In genomic region chr2:72770879-72771461, GRCh38 we compare ENCODE assay signal across 7 cellular contexts. TPM values are rescaled to one million over a fixed set of nuclear protein-coding genes. Genes with fewer than 3 reads are reported as not detected.
DNase-seq lines count a peak whose midpoint lies in the region; ATAC-seq, FAIRE-seq and TF ChIP-seq lines count a peak whose summit lies in the region.

No MANE protein-coding gene starts in this region.

- H3K27me3 ChIP-seq in endothelial cell of umbilical vein (ENCODE audit: control insufficient read depth in 2 of 2, insufficient read depth in 2 of 2, low read length in 2 of 2) = no peaks in the 10 kb centered on the region

- BruUV-seq in endothelial cell of umbilical vein (replicated peaks; lab: Mats Ljungman, UMichigan) = no TSS peak

- no peaks in the 10 kb centered on the region for H4K20me1 ChIP-seq in endothelial cell of umbilical vein (replicated peaks; ENCODE audit: control insufficient read depth, extremely low read depth, insufficient read depth, low read length)

- intact Hi-C loops in endothelial cell of umbilical vein (cut with micrococcal nuclease) = loop anchor here (1.0 kb wide), 3 partner anchors 88 to 393 kb away; partner anchors contain the start of gene SPR

- CTCF ChIA-PET in endothelial cell of umbilical vein (lab: Charles Lee) = interaction anchor here (1.0 to 2.6 kb wide), 13 partner anchors 12 to 406 kb away, joined by 3 to 118 read pairs (median 6); partner anchors contain the start of gene SPR

- FAIRE-seq in endothelial cell of umbilical vein (lab: Jason Lieb, UNC) = peak; percentile 58

- no peak for TF ChIP-seq POLR2A in endothelial cell of umbilical vein (IDR thresholded peaks at IDR 0.05; ENCODE audit: low read depth, low read length)

- H3K4me2 ChIP-seq in endothelial cell of umbilical vein (ENCODE audit: insufficient read depth, low read length) = no peak overlapping the region

- POLR2A ChIA-PET in endothelial cell of umbilical vein (lab: Charles Lee) = no interaction called here

- H3K9me3 ChIP-seq in endothelial cell of umbilical vein (replicated peaks; ENCODE audit: control insufficient read depth, insufficient read depth, low read length) = no peaks in the 10 kb centered on the region

- peak; percentile 74 for ATAC-seq in HG03175 (IDR thresholded peaks at IDR 0.05; ENCODE audit: unreplicated experiment)

- dilution Hi-C loops in endothelial cell of umbilical vein (cut with MboI; ENCODE audit: extremely low pct_ligation_motif_present, low sequenced_read_pairs) = no loop called here

- no peaks in the 10 kb centered on the region for H3K79me2 ChIP-seq in endothelial cell of umbilical vein (ENCODE audit: control insufficient read depth, insufficient read depth, low read length)

- H3K9me1 ChIP-seq in endothelial cell of umbilical vein (replicated peaks; ENCODE audit: control insufficient read depth, extremely low read depth, insufficient read depth, low read length) = peaks cover 3% of the 10 kb centered on the region

- H3K4me1 ChIP-seq in endothelial cell of umbilical vein (ENCODE audit: control insufficient read depth, extremely low read depth, insufficient read depth, low read length) = no peaks in the 10 kb centered on the region

- H3K27ac ChIP-seq in endothelial cell of umbilical vein (ENCODE audit: insufficient read depth, low read depth, low read length) = no peak overlapping the region

- TF ChIP-seq CTCF in GM12872 (IDR thresholded peaks at IDR 0.05; ENCODE audit: insufficient read depth, low read depth, low read length) (peak; percentile 65), endothelial cell of umbilical vein (IDR thresholded peaks at IDR 0.05; ENCODE audit: extremely low read depth in 1 of 2, insufficient read depth in 1 of 2, low read depth in 1 of 2, low read length in 2 of 2) (peak; percentile 54 to 71)

- H3K9ac ChIP-seq in endothelial cell of umbilical vein (replicated peaks; ENCODE audit: extremely low read depth, insufficient read depth, low read length) = no peak overlapping the region

- H3K4me3 ChIP-seq in endothelial cell of umbilical vein (replicated peaks in 1 of 3; ENCODE audit: insufficient read depth in 1 of 3, low read depth in 1 of 3, low read length in 3 of 3) = no peak overlapping the region

- H2AFZ ChIP-seq in endothelial cell of umbilical vein (ENCODE audit: low read depth, low read length) = no peak overlapping the region

- H3K36me3 ChIP-seq in endothelial cell of umbilical vein (ENCODE audit: control insufficient read depth in 2 of 2, extremely low read depth in 1 of 2, insufficient read depth in 2 of 2, low read length in 2 of 2) = no peaks in the 10 kb centered on the region

- DNase-seq in NCI-H524 (lab: John Stamatoyannopoulos, UW) (peak; percentile 34 to 68), endothelial cell of umbilical vein (ENCODE audit: low read depth, low spot score) (peak; percentile 84), myocyte (ENCODE audit: low read depth) (peak; percentile 85), stromal cell of bone marrow (ENCODE audit: low read depth) (peak; percentile 60)
- DNase-seq in activated CD4-positive, alpha-beta T cell treated with anti-CD3 and anti-CD28 coated beads for 48 hours = peak; percentile 63

TF ChIP-seq in endothelial cell of umbilical vein, 7 proteins besides CTCF, POLR2A, EP300 and RAD21:
- no peak for TF ChIP-seq EZH2 (IDR thresholded peaks at IDR 0.05; ENCODE audit: borderline replicate concordance, low read depth, low read length, severe bottlenecking)
- no peak for TF ChIP-seq MYC (IDR thresholded peaks at IDR 0.05; ENCODE audit: low read depth, low read length)
- TF ChIP-seq, protein P1, sequence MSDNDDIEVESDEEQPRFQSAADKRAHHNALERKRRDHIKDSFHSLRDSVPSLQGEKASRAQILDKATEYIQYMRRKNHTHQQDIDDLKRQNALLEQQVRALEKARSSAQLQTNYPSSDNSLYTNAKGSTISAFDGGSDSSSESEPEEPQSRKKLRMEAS (IDR thresholded peaks at IDR 0.05; ENCODE audit: insufficient read depth, insufficient read length) = no peak
- no peak for TF ChIP-seq POLR2AphosphoS5 (IDR thresholded peaks at IDR 0.05; ENCODE audit: insufficient read depth, low read depth, low read length)
- TF ChIP-seq GATA2 (IDR thresholded peaks at IDR 0.05; ENCODE audit: insufficient read depth, insufficient read length, low read depth, low read length) = no peak
- no peak for TF ChIP-seq JUN (IDR thresholded peaks at IDR 0.05; ENCODE audit: borderline replicate concordance, insufficient read depth, insufficient read length, low read depth)
- no peak for TF ChIP-seq FOS (IDR thresholded peaks at IDR 0.05; ENCODE audit: borderline replicate concordance, insufficient read depth, low read length)

RNA-seq across cellular contexts. Expression of gene EXOC6B, which starts 54.9 kb away (rescaled TPM):
- total RNA-seq in endothelial cell of umbilical vein (23.6 and 34.8 TPM in 2 replicates), myocyte (15.4 and 17.7 TPM in 2 replicates)
- polyA plus RNA-seq in endothelial cell of umbilical vein = 9.0 and 10.8 TPM in 2 replicates
- 8.9 and 9.1 TPM in 2 replicates for polyA plus RNA-seq in endothelial cell of umbilical vein (2011; cell fraction: cytosol; rRNA removed)
- polyA plus RNA-seq in endothelial cell of umbilical vein (2011; cell fraction: nucleus; rRNA removed) = 17.6 and 18.4 TPM in 2 replicates
- 17.8 and 19.3 TPM in 2 replicates for polyA plus RNA-seq in endothelial cell of umbilical vein (2012)
- polyA minus RNA-seq in endothelial cell of umbilical vein = 33.5 and 36.4 TPM in 2 replicates
- polyA minus RNA-seq in endothelial cell of umbilical vein (2011; cell fraction: cytosol; rRNA and poly(A)+ RNA removed) = 15.7 TPM
- polyA minus RNA-seq in endothelial cell of umbilical vein (2011; cell fraction: nucleus; rRNA and poly(A)+ RNA removed) = 44.0 and 54.7 TPM in 2 replicates
- 12.2 TPM for polyA plus RNA-seq in myocyte (2012)
